18 cellular contexts compared by ENCODE assay signal in genomic region chr3:8625991-8626390, GRCh38. TPM values are rescaled to one million over a fixed set of nuclear protein-coding genes. Genes with fewer than 3 reads are reported as not detected.
DNase-seq lines count a peak whose midpoint lies in the region; ATAC-seq and TF ChIP-seq lines count a peak whose summit lies in the region.
"Had no signal": no experiment of that assay in that cellular context is flagged by ENCODE, and none has a peak within 500 bp of the region (broad histone marks: within the 10 kb centered on the region; RNA-seq: fewer than 3 reads in every experiment).

No MANE protein-coding gene starts in this region.

- H3K36me3 ChIP-seq in RWPE2 (ENCODE audit: low read depth): no peaks in the 10 kb centered on the region
- H3K36me3 ChIP-seq: uterus had no signal

- H3K9me3 ChIP-seq in RWPE2 (ENCODE audit: severe bottlenecking): no peaks in the 10 kb centered on the region
- H3K9me3 ChIP-seq: uterus had no signal

- intact Hi-C loops in natural killer cell (cut with micrococcal nuclease): no loop called here
- intact Hi-C loops in activated T-helper 1 cell treated with anti-CD3 and anti-CD28 coated beads, Interleukin-12 subunit alpha, Interleukin-12 subunit beta, Interleukin-2, Interleukin-4 antibody, amounts not matched to agents 30 ng/mL and 10 ng/mL and 1 ng/mL, durations not matched to agents 14 hours and 24 hours and 36 hours (cut with micrococcal nuclease): no loop called here

- no peaks in the 10 kb centered on the region for H3K27me3 Mint-ChIP-seq in natural killer cell treated with Interleukin-12 subunit alpha and Interleukin-12 subunit beta and Interleukin-15 and Interleukin-18, amount 100 ng/mL, for 72 hours
- H3K27me3 Mint-ChIP-seq in natural killer cell (ENCODE audit: low read depth in 2 of 2) (peaks cover 0 to 8% of the 10 kb centered on the region in 2 donors), chondrocyte (ENCODE audit: low read depth) (no peaks in the 10 kb centered on the region)
- no peaks in the 10 kb centered on the region for H3K27me3 Mint-ChIP-seq in activated T-helper 1 cell treated with anti-CD3 and anti-CD28 coated beads, Interleukin-12 subunit alpha, Interleukin-12 subunit beta, Interleukin-2, Interleukin-4 antibody, amounts not matched to agents 30 ng/mL and 10 ng/mL and 1 ng/mL, durations not matched to agents 14 hours and 24 hours and 36 hours (ENCODE audit: insufficient read depth)

- peak; percentile 40 for DNase-seq in natural killer cell treated with Interleukin-12 subunit alpha and Interleukin-12 subunit beta and Interleukin-15 and Interleukin-18, amount 100 ng/mL, for 72 hours (ENCODE audit: low spot score)
- DNase-seq in natural killer cell (no peak), RWPE2 (ENCODE audit: low spot score) (peak; percentile 31), kidney tubule cell (ENCODE audit: low spot score) (peak; percentile 60), NAMALWA (ENCODE audit: low spot score) (no peak), chondrocyte (ENCODE audit: low spot score) (no peak), NCI-H128 (lab: John Stamatoyannopoulos, UW; ENCODE audit: unreplicated experiment) (no peak)
- no peak for DNase-seq in activated T-helper 1 cell treated with anti-CD3 and anti-CD28 coated beads, Interleukin-12 subunit alpha, Interleukin-12 subunit beta, Interleukin-2, Interleukin-4 antibody, amounts not matched to agents 30 ng/mL and 10 ng/mL and 1 ng/mL, durations not matched to agents 14 hours and 24 hours and 36 hours (ENCODE audit: low spot score)
- DNase-seq: activated CD4-positive, alpha-beta T cell treated with anti-CD3 and anti-CD28 coated beads, Interleukin-2, amount 50 U/mL, for 1 hour; activated T-cell treated with anti-CD3 and anti-CD28 coated beads, Interleukin-2, amount 50 U/mL, for 24 hours; cerebellar nuclear complex; foreskin keratinocyte; left ventricle myocardium superior; NCI-H1930; stimulated activated naive CD8-positive, alpha-beta T cell treated with anti-CD3 and anti-CD28 coated beads, Interleukin-15, Interleukin-2, amounts not matched to agents 100 U/mL and 50 U/mL, for 24 hours; uterus had no signal

- no peak for TF ChIP-seq CTCF in natural killer cell (IDR thresholded peaks at IDR 0.05)
- TF ChIP-seq CTCF in RWPE2 (IDR thresholded peaks at IDR 0.05; ENCODE audit: poor library complexity, severe bottlenecking): no peak
- TF ChIP-seq CTCF in chondrocyte (IDR thresholded peaks at IDR 0.05): no peak

- no peak for ATAC-seq in natural killer cell treated with Interleukin-12 subunit alpha and Interleukin-12 subunit beta and Interleukin-15 and Interleukin-18, amount 100 ng/mL, for 72 hours
- ATAC-seq in natural killer cell (no peak), RWPE2 (ENCODE audit: low read depth) (no peak)
- ATAC-seq: foreskin keratinocyte; left ventricle myocardium superior; stimulated activated naive CD8-positive, alpha-beta T cell treated with anti-CD3 and anti-CD28 coated beads, Interleukin-15, Interleukin-2, amounts not matched to agents 100 U/mL and 50 U/mL, for 24 hours had no signal

- H3K27me3 ChIP-seq in RWPE2 (ENCODE audit: insufficient read depth, poor library complexity, severe bottlenecking): no peaks in the 10 kb centered on the region
- H3K27me3 ChIP-seq: foreskin keratinocyte, uterus had no signal

- H3K36me3 Mint-ChIP-seq in natural killer cell treated with Interleukin-12 subunit alpha and Interleukin-12 subunit beta and Interleukin-15 and Interleukin-18, amount 100 ng/mL, for 72 hours: no peaks in the 10 kb centered on the region
- H3K36me3 Mint-ChIP-seq in natural killer cell (no peaks in the 10 kb centered on the region), chondrocyte (ENCODE audit: low read depth) (no peaks in the 10 kb centered on the region)
- H3K36me3 Mint-ChIP-seq in activated T-helper 1 cell treated with anti-CD3 and anti-CD28 coated beads, Interleukin-12 subunit alpha, Interleukin-12 subunit beta, Interleukin-2, Interleukin-4 antibody, amounts not matched to agents 30 ng/mL and 10 ng/mL and 1 ng/mL, durations not matched to agents 14 hours and 24 hours and 36 hours (ENCODE audit: low read depth): no peaks in the 10 kb centered on the region
- H3K36me3 Mint-ChIP-seq: CD8-positive, alpha-beta memory T cell had no signal

- H3K4me1 Mint-ChIP-seq in natural killer cell treated with Interleukin-12 subunit alpha and Interleukin-12 subunit beta and Interleukin-15 and Interleukin-18, amount 100 ng/mL, for 72 hours (ENCODE audit: low read depth in 2 of 2): peaks cover 0 to 5% of the 10 kb centered on the region in 2 donors
- peaks cover 0 to 10% of the 10 kb centered on the region in 2 donors for H3K4me1 Mint-ChIP-seq in natural killer cell
- H3K4me1 Mint-ChIP-seq in chondrocyte (ENCODE audit: low read depth): peaks cover 58% of the 10 kb centered on the region
- peaks cover 10% of the 10 kb centered on the region for H3K4me1 Mint-ChIP-seq in activated T-helper 1 cell treated with anti-CD3 and anti-CD28 coated beads, Interleukin-12 subunit alpha, Interleukin-12 subunit beta, Interleukin-2, Interleukin-4 antibody, amounts not matched to agents 30 ng/mL and 10 ng/mL and 1 ng/mL, durations not matched to agents 14 hours and 24 hours and 36 hours (ENCODE audit: low read depth)

- H3K9me3 Mint-ChIP-seq in natural killer cell treated with Interleukin-12 subunit alpha and Interleukin-12 subunit beta and Interleukin-15 and Interleukin-18, amount 100 ng/mL, for 72 hours: no peaks in the 10 kb centered on the region
- no peaks in the 10 kb centered on the region for H3K9me3 Mint-ChIP-seq in natural killer cell
- no peaks in the 10 kb centered on the region for H3K9me3 Mint-ChIP-seq in chondrocyte (ENCODE audit: low read depth)
- H3K9me3 Mint-ChIP-seq in activated T-helper 1 cell treated with anti-CD3 and anti-CD28 coated beads, Interleukin-12 subunit alpha, Interleukin-12 subunit beta, Interleukin-2, Interleukin-4 antibody, amounts not matched to agents 30 ng/mL and 10 ng/mL and 1 ng/mL, durations not matched to agents 14 hours and 24 hours and 36 hours: no peaks in the 10 kb centered on the region
- H3K9me3 Mint-ChIP-seq: activated T-cell treated with anti-CD3 and anti-CD28 coated beads, Interleukin-2, amount 50 U/mL, for 24 hours had no signal

- no peak overlapping the region for H3K4me3 Mint-ChIP-seq in natural killer cell treated with Interleukin-12 subunit alpha and Interleukin-12 subunit beta and Interleukin-15 and Interleukin-18, amount 100 ng/mL, for 72 hours
- H3K4me3 Mint-ChIP-seq in natural killer cell (no peak overlapping the region), chondrocyte (ENCODE audit: unreplicated experiment) (no peak overlapping the region)
- H3K4me3 Mint-ChIP-seq in activated T-helper 1 cell treated with anti-CD3 and anti-CD28 coated beads, Interleukin-12 subunit alpha, Interleukin-12 subunit beta, Interleukin-2, Interleukin-4 antibody, amounts not matched to agents 30 ng/mL and 10 ng/mL and 1 ng/mL, durations not matched to agents 14 hours and 24 hours and 36 hours: no peak overlapping the region
- H3K4me3 Mint-ChIP-seq: activated T-cell treated with anti-CD3 and anti-CD28 coated beads, Interleukin-2, amount 50 U/mL, for 24 hours; CD8-positive, alpha-beta memory T cell had no signal

- no peak overlapping the region for H3K27ac ChIP-seq in RWPE2 (ENCODE audit: poor library complexity, severe bottlenecking)
- H3K27ac ChIP-seq: foreskin keratinocyte, SK-N-MC, uterus had no signal

- H3K27ac Mint-ChIP-seq in natural killer cell treated with Interleukin-12 subunit alpha and Interleukin-12 subunit beta and Interleukin-15 and Interleukin-18, amount 100 ng/mL, for 72 hours: no peak overlapping the region
- H3K27ac Mint-ChIP-seq in natural killer cell (no peak overlapping the region), chondrocyte (ENCODE audit: unreplicated experiment) (no peak overlapping the region)
- no peak overlapping the region for H3K27ac Mint-ChIP-seq in activated T-helper 1 cell treated with anti-CD3 and anti-CD28 coated beads, Interleukin-12 subunit alpha, Interleukin-12 subunit beta, Interleukin-2, Interleukin-4 antibody, amounts not matched to agents 30 ng/mL and 10 ng/mL and 1 ng/mL, durations not matched to agents 14 hours and 24 hours and 36 hours
- H3K27ac Mint-ChIP-seq: activated T-cell treated with anti-CD3 and anti-CD28 coated beads, Interleukin-2, amount 50 U/mL, for 24 hours; CD8-positive, alpha-beta memory T cell had no signal

- H3K4me3 ChIP-seq in RWPE2 (ENCODE audit: severe bottlenecking): no peak overlapping the region
- H3K4me3 ChIP-seq: SK-N-MC, uterus had no signal

- H3K4me1 ChIP-seq in RWPE2 (ENCODE audit: insufficient read depth, poor library complexity, severe bottlenecking): peaks cover 15% of the 10 kb centered on the region

RNA-seq across cellular contexts. Expression of gene SSUH2, which starts 18.6 kb away (rescaled TPM):
- total RNA-seq in natural killer cell treated with Interleukin-12 subunit alpha and Interleukin-12 subunit beta and Interleukin-15 and Interleukin-18, amount 100 ng/mL, for 72 hours: not detected
- total RNA-seq in natural killer cell (not detected), chondrocyte (0.31 TPM in 1 of 3 replicates, not detected in the others)
- total RNA-seq in activated T-helper 1 cell treated with anti-CD3 and anti-CD28 coated beads, Interleukin-12 subunit alpha, Interleukin-12 subunit beta, Interleukin-2, Interleukin-4 antibody, amounts not matched to agents 30 ng/mL and 10 ng/mL and 1 ng/mL, durations not matched to agents 14 hours and 24 hours and 36 hours: not detected in 2 replicates
- total RNA-seq: CD8-positive, alpha-beta memory T cell had no signal

Comparison
In these comparisons a context has a peak if more than half of its experiments do, and no peak if none do; other contexts are left out.
1. DNase-seq: peak in natural killer cell treated with Interleukin-12 subunit alpha and Interleukin-12 subunit beta and Interleukin-15 and Interleukin-18, amount 100 ng/mL, for 72 hours (single experiment), RWPE2 (single experiment) and kidney tubule cell (single experiment); none in natural killer cell (single experiment), NAMALWA (single experiment), chondrocyte (single experiment), NCI-H128 (single experiment) and activated T-helper 1 cell treated with anti-CD3 and anti-CD28 coated beads, Interleukin-12 subunit alpha, Interleukin-12 subunit beta, Interleukin-2, Interleukin-4 antibody, amounts not matched to agents 30 ng/mL and 10 ng/mL and 1 ng/mL, durations not matched to agents 14 hours and 24 hours and 36 hours (single experiment).